In the genomic region with DNA sequence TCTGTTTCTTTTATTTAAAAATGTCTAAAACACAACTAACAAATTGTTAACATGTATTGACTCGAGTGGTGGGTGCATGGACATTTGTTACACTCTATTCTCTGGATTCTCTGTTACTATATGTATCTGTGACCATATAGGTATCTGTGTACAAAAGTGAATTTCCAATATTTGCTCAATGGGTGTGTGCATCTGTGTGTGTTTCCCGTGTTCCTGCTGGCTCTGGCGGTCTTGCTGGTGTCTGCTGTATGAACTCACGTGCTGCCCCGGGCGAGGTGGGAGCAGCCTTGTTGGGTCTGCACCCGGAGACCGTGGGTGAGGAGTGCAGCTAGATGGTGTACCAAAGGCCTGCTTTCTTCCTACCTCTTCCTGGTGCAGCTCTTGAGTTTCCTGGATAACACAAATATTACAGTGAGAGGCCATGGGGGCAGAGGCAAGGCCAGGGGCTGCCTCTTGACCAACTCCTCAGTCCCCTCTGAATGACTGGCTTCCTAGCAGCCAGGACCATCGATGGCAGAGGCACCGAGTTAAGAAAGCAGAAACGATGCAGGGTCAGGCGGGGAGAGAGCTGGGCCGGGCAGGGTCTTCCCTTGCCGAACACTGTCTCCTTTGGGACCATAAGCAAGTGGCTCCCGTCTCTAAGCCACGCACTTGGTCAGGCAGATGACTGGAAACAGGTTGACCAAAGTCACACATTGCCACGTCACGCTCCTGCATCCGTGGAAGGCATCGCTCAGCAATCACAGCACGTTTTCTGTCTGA, we compare ENCODE assay signal across 34 cellular contexts. TPM values are rescaled to one million over a fixed set of nuclear protein-coding genes. Genes with fewer than 3 reads are reported as not detected.
"Had no signal": no experiment of that assay in that cellular context is flagged by ENCODE, and none has a peak within 500 bp of the region (broad histone marks: within the 10 kb centered on the region; RNA-seq: fewer than 3 reads in every experiment).

No MANE protein-coding gene starts in this region.

- H3K79me2 ChIP-seq: parathyroid adenoma had no signal

- H3K4me3 Mint-ChIP-seq: naive B cell; naive thymus-derived CD8-positive, alpha-beta T cell; natural killer cell treated with Interleukin-12 subunit alpha and Interleukin-12 subunit beta and Interleukin-15 and Interleukin-18, amount 100 ng/mL, for 72 hours; nephron progenitor cell; neural crest cell; stimulated activated effector memory CD8-positive, alpha-beta T cell treated with anti-CD3 and anti-CD28 coated beads, Interleukin-12 subunit alpha, Interleukin-12 subunit beta, amount 100 ng/mL, for 72 hours; stimulated activated naive B cell treated with anti-CD40 and anti-IgM and Interleukin-4, amounts not matched to agents 10 μg/mL and 1 μg/mL and 100 μg/mL, for 72 hours; stimulated activated naive CD8-positive, alpha-beta T cell treated with anti-CD3 and anti-CD28 coated beads, Interleukin-15, Interleukin-2, amounts not matched to agents 100 ng/mL and 50 ng/mL, for 24 hours; type B pancreatic cell had no signal

- H3K27ac ChIP-seq: ovary, parathyroid adenoma, psoas muscle, skin epidermis, spleen, stomach, suprapubic skin, testis, tibial artery, transverse colon, upper lobe of right lung, uterus had no signal

- H3K36me3 Mint-ChIP-seq: naive B cell; naive thymus-derived CD8-positive, alpha-beta T cell; natural killer cell treated with Interleukin-12 subunit alpha and Interleukin-12 subunit beta and Interleukin-15 and Interleukin-18, amount 100 ng/mL, for 72 hours; stimulated activated effector memory CD8-positive, alpha-beta T cell treated with anti-CD3 and anti-CD28 coated beads, Interleukin-12 subunit alpha, Interleukin-12 subunit beta, amount 100 ng/mL, for 72 hours; stimulated activated naive B cell treated with anti-CD40 and anti-IgM and Interleukin-4, amounts not matched to agents 10 μg/mL and 1 μg/mL and 100 μg/mL, for 72 hours; type B pancreatic cell had no signal

- H3K27ac Mint-ChIP-seq: naive B cell; natural killer cell treated with Interleukin-12 subunit alpha and Interleukin-12 subunit beta and Interleukin-15 and Interleukin-18, amount 100 ng/mL, for 72 hours; nephron progenitor cell; progenitor cell of endocrine pancreas; stimulated activated effector memory CD8-positive, alpha-beta T cell treated with anti-CD3 and anti-CD28 coated beads, Interleukin-12 subunit alpha, Interleukin-12 subunit beta, amount 100 ng/mL, for 72 hours; stimulated activated naive B cell treated with anti-CD40 and anti-IgM and Interleukin-4, amounts not matched to agents 10 μg/mL and 1 μg/mL and 100 μg/mL, for 72 hours; stimulated activated naive CD8-positive, alpha-beta T cell treated with anti-CD3 and anti-CD28 coated beads, Interleukin-15, Interleukin-2, amounts not matched to agents 100 ng/mL and 50 ng/mL, for 24 hours; type B pancreatic cell had no signal

- H3K4me2 ChIP-seq: smooth muscle cell had no signal

- H3K4me1 Mint-ChIP-seq: naive B cell; naive thymus-derived CD8-positive, alpha-beta T cell; nephron progenitor cell; neural crest cell; stimulated activated effector memory CD8-positive, alpha-beta T cell treated with anti-CD3 and anti-CD28 coated beads, Interleukin-12 subunit alpha, Interleukin-12 subunit beta, amount 100 ng/mL, for 72 hours; stimulated activated naive B cell treated with anti-CD40 and anti-IgM and Interleukin-4, amounts not matched to agents 10 μg/mL and 1 μg/mL and 100 μg/mL, for 72 hours had no signal

- H2AFZ ChIP-seq: parathyroid adenoma had no signal

- H3K4me3 ChIP-seq: ovary, psoas muscle, skin epidermis, smooth muscle cell, spleen, stomach, suprapubic skin, testis, tibial artery, transverse colon, upper lobe of right lung, uterus had no signal

- H3K9me3 ChIP-seq: ovary, psoas muscle, spleen, stomach, suprapubic skin, testis, tibial artery, transverse colon, upper lobe of right lung, uterus had no signal

- H3K36me3 ChIP-seq: ovary, spleen, stomach, suprapubic skin, tibial artery, transverse colon, upper lobe of right lung, uterus had no signal

- H3K4me1 ChIP-seq: parathyroid adenoma, psoas muscle, spleen, stomach, suprapubic skin, testis, tibial artery, transverse colon, upper lobe of right lung, uterus had no signal

- H3K9me3 Mint-ChIP-seq: naive thymus-derived CD8-positive, alpha-beta T cell; natural killer cell treated with Interleukin-12 subunit alpha and Interleukin-12 subunit beta and Interleukin-15 and Interleukin-18, amount 100 ng/mL, for 72 hours; nephron progenitor cell; neural crest cell; stimulated activated effector memory CD8-positive, alpha-beta T cell treated with anti-CD3 and anti-CD28 coated beads, Interleukin-12 subunit alpha, Interleukin-12 subunit beta, amount 100 ng/mL, for 72 hours; stimulated activated naive CD8-positive, alpha-beta T cell treated with anti-CD3 and anti-CD28 coated beads, Interleukin-15, Interleukin-2, amounts not matched to agents 100 ng/mL and 50 ng/mL, for 24 hours; type B pancreatic cell had no signal

- H3K9ac ChIP-seq: parathyroid adenoma had no signal

- H3K27me3 ChIP-seq: ovary, testis, uterus had no signal

- DNase-seq: naive B cell; naive thymus-derived CD8-positive, alpha-beta T cell; nephron progenitor cell; occipital lobe; ovary; psoas muscle; right cardiac atrium; spleen; stimulated activated CD4-positive, alpha-beta T cell treated with anti-CD3 and anti-CD28 coated beads, Interleukin-12 subunit alpha, Interleukin-12 subunit beta, amount 100 ng/mL, for 4 hours; stimulated activated CD4-positive, alpha-beta T cell treated with anti-CD3 and anti-CD28 coated beads, Interleukin-1b, Interleukin-23, amount 100 ng/mL, for 48 hours; stimulated activated CD4-positive, alpha-beta T cell treated with anti-CD3 and anti-CD28 coated beads, Interleukin-4, amount 100 ng/mL, for 24 hours; stimulated activated naive B cell treated with anti-CD40 and anti-IgM and Interleukin-4, amounts not matched to agents 10 μg/mL and 1 μg/mL and 100 μg/mL, for 72 hours; stimulated activated naive CD4-positive, alpha-beta T cell treated with Interleukin-2 at 50 U/mL for 16 hours; stomach; testis; tibial artery; transverse colon; upper lobe of right lung; uterus had no signal

- ATAC-seq: naive thymus-derived CD8-positive, alpha-beta T cell; natural killer cell treated with Interleukin-12 subunit alpha and Interleukin-12 subunit beta and Interleukin-15 and Interleukin-18, amount 100 ng/mL, for 72 hours; psoas muscle; right cardiac atrium; sciatic nerve; stimulated activated effector memory CD8-positive, alpha-beta T cell treated with anti-CD3 and anti-CD28 coated beads, Interleukin-12 subunit alpha, Interleukin-12 subunit beta, amount 100 ng/mL, for 72 hours; stimulated activated naive B cell treated with anti-CD40 and anti-IgM and Interleukin-4, amounts not matched to agents 10 μg/mL and 1 μg/mL and 100 μg/mL, for 72 hours; upper lobe of right lung had no signal

RNA-seq across cellular contexts. Expression of gene LHX2, which starts 49.5 kb away (rescaled TPM):
- total RNA-seq: naive thymus-derived CD8-positive, alpha-beta T cell; natural killer cell treated with Interleukin-12 subunit alpha and Interleukin-12 subunit beta and Interleukin-15 and Interleukin-18, amount 100 ng/mL, for 72 hours; osteoblast; progenitor cell of endocrine pancreas; psoas muscle; renal cortical epithelial cell; sciatic nerve; smooth muscle cell; subcutaneous adipose tissue; transverse colon; upper lobe of right lung; urinary bladder had no signal
- polyA plus RNA-seq: naive thymus-derived CD8-positive, alpha-beta T cell; psoas muscle; smooth muscle cell; stomach; urinary bladder had no signal
